Comparison of ENCODE assay signal across 8 cellular contexts in genomic region chr17:11935734-11936406, GRCh38.
DNase-seq lines count a peak whose midpoint lies in the region; ATAC-seq and TF ChIP-seq lines count a peak whose summit lies in the region.

No MANE protein-coding gene starts in this region.

- no peak overlapping the region for H2AFZ ChIP-seq in mammary epithelial cell (ENCODE audit: low read depth, low read length)

- TF ChIP-seq CTCF in AG04449 (IDR thresholded peaks at IDR 0.05; ENCODE audit: insufficient read depth, low read length, missing control alignments) (peak; percentile 45), GM10248 (IDR thresholded peaks at IDR 0.05; ENCODE audit: control extremely low read depth, extremely low read depth, low read depth, missing control alignments) (peak; percentile 56), mammary epithelial cell (conservative IDR thresholded peaks at IDR 0.05 in 1 of 2, IDR thresholded peaks at IDR 0.05 in 1 of 2; ENCODE audit: extremely low read depth in 1 of 2, insufficient read depth in 1 of 2, low read depth in 1 of 2, low read length in 2 of 2) (peak; percentile 99), right lobe of liver (IDR thresholded peaks at IDR 0.05) (peak; percentile 54 to 72 (median 66))

- TF ChIP-seq POLR2A in right lobe of liver (IDR thresholded peaks at IDR 0.05): no peak

- in situ Hi-C loops in mammary epithelial cell (cut with MboI; ENCODE audit: low sequenced_read_pairs in 2 of 2): no loop called here

- no peak overlapping the region for H3K4me2 ChIP-seq in mammary epithelial cell (ENCODE audit: insufficient read depth, low read depth, low read length)

- no peak for ATAC-seq in right lobe of liver
- ATAC-seq in GM21515 (IDR thresholded peaks at IDR 0.05; ENCODE audit: unreplicated experiment): no peak
- no peak for ATAC-seq in HG03342 (IDR thresholded peaks at IDR 0.05; ENCODE audit: unreplicated experiment)

- H3K4me1 ChIP-seq in mammary epithelial cell (ENCODE audit: insufficient read depth, low read length) (no peaks in the 10 kb centered on the region), right lobe of liver (no peaks in the 10 kb centered on the region)

- DNase-seq in AG04449 (ENCODE audit: low read depth, low spot score) (no peak), GM10248 (ENCODE audit: extremely low spot score) (no peak), NCI-H69 (lab: John Stamatoyannopoulos, UW) (peak; percentile 13), mammary epithelial cell (peak; percentile 51), right lobe of liver (no peak)
- DNase-seq in activated T-cell treated with anti-CD3 and anti-CD28 coated beads, Interleukin-2, amount 50 U/mL, for 24 hours: no peak

- intact Hi-C loops in mammary epithelial cell (cut with micrococcal nuclease) (loop anchor here (1.0 to 5.0 kb wide), 5 partner anchors 51 to 1319 kb away; no protein-coding TSS in a partner anchor), right lobe of liver (cut with DNase I) (no loop called here)

- H3K79me2 ChIP-seq in mammary epithelial cell (ENCODE audit: insufficient read depth, low read length): no peaks in the 10 kb centered on the region

- 42% methylated on average over 14 of the region's 14 CpGs for WGBS in mammary epithelial cell (ENCODE audit: low coverage, missing lambda C conversion rate)
- WGBS in right lobe of liver (ENCODE audit: insufficient coverage, low coverage, low lambda C conversion rate, missing lambda C conversion rate): 43% methylated on average over 14 of the region's 14 CpGs

- POLR2A ChIA-PET in AG04449 (lab: Yijun Ruan, JAX): no interaction called here
- POLR2A ChIA-PET in GM10248 (lab: Yijun Ruan, JAX): no interaction called here

- H3K36me3 ChIP-seq in mammary epithelial cell (ENCODE audit: insufficient read depth, low read length) (no peaks in the 10 kb centered on the region), right lobe of liver (no peaks in the 10 kb centered on the region)

- H3K4me3 Mint-ChIP-seq in activated T-cell treated with anti-CD3 and anti-CD28 coated beads, Interleukin-2, amount 50 U/mL, for 24 hours: no peak overlapping the region

- no peaks in the 10 kb centered on the region for H3K27me3 ChIP-seq in mammary epithelial cell (ENCODE audit: insufficient read depth, low read length)
- no peaks in the 10 kb centered on the region for H3K27me3 ChIP-seq in right lobe of liver

- H3K9me3 ChIP-seq in mammary epithelial cell (replicated peaks; ENCODE audit: insufficient read depth, low read length) (no peaks in the 10 kb centered on the region), right lobe of liver (no peaks in the 10 kb centered on the region)

- H3K9me3 Mint-ChIP-seq in activated T-cell treated with anti-CD3 and anti-CD28 coated beads, Interleukin-2, amount 50 U/mL, for 24 hours: no peaks in the 10 kb centered on the region

- CTCF ChIA-PET in AG04449 (lab: Yijun Ruan, JAX): interaction anchor here (0.7 to 1.6 kb wide), 9 partner anchors 9 to 1289 kb away, joined by 3 to 8 read pairs (median 3); no protein-coding TSS in a partner anchor
- CTCF ChIA-PET in GM10248 (lab: Yijun Ruan, JAX): interaction anchor here (0.7 to 1.3 kb wide), 5 partner anchors 11 to 1060 kb away, joined by 3 to 6 read pairs (median 4); no protein-coding TSS in a partner anchor
- CTCF ChIA-PET in mammary epithelial cell (lab: Charles Lee; ENCODE audit: low non-redundant PET): interaction anchor here (0.8 to 1.1 kb wide), 2 partner anchors 191 to 1198 kb away, joined by 3 to 6 read pairs; no protein-coding TSS in a partner anchor

- no peak overlapping the region for H3K27ac ChIP-seq in mammary epithelial cell (ENCODE audit: insufficient read depth, low read depth, low read length)
- H3K27ac ChIP-seq in right lobe of liver: no peak overlapping the region

- H3K4me1 Mint-ChIP-seq in activated T-cell treated with anti-CD3 and anti-CD28 coated beads, Interleukin-2, amount 50 U/mL, for 24 hours (ENCODE audit: low read depth): no peaks in the 10 kb centered on the region

- H3K27ac Mint-ChIP-seq in activated T-cell treated with anti-CD3 and anti-CD28 coated beads, Interleukin-2, amount 50 U/mL, for 24 hours: no peak overlapping the region

- H3K4me3 ChIP-seq in AG04449 (ENCODE audit: low read depth, low read length) (no peak overlapping the region), mammary epithelial cell (replicated peaks in 1 of 3; ENCODE audit: insufficient read depth in 1 of 3, low read depth in 2 of 3, low read length in 3 of 3) (no peak overlapping the region), right lobe of liver (no peak overlapping the region)

- no peaks in the 10 kb centered on the region for H4K20me1 ChIP-seq in mammary epithelial cell (ENCODE audit: insufficient read depth, low read length)

- no peak overlapping the region for H3K9ac ChIP-seq in mammary epithelial cell (ENCODE audit: insufficient read depth, low read length)

- no peaks in the 10 kb centered on the region for H3K27me3 Mint-ChIP-seq in activated T-cell treated with anti-CD3 and anti-CD28 coated beads, Interleukin-2, amount 50 U/mL, for 24 hours

- dilution Hi-C loops in mammary epithelial cell (cut with HindIII; ENCODE audit: low sequenced_read_pairs): no loop called here

- BruUV-seq in mammary epithelial cell (replicated peaks; lab: Mats Ljungman, UMichigan): no TSS peak

- no peaks in the 10 kb centered on the region for H3K36me3 Mint-ChIP-seq in activated T-cell treated with anti-CD3 and anti-CD28 coated beads, Interleukin-2, amount 50 U/mL, for 24 hours (ENCODE audit: low read depth)

Comparison
In these comparisons a context has a peak if more than half of its experiments do, and no peak if none do; other contexts are left out.
1. DNase-seq: peak in NCI-H69 (single experiment) and mammary epithelial cell (single experiment); none in AG04449 (single experiment), GM10248 (single experiment), right lobe of liver (0 of 3) and activated T-cell treated with anti-CD3 and anti-CD28 coated beads, Interleukin-2, amount 50 U/mL, for 24 hours (single experiment).
2. CTCF ChIP-seq: peak in every context shown above with its lines; median percentile 99 in mammary epithelial cell; 66 in right lobe of liver; 56 in GM10248; 45 in AG04449.